8 cellular contexts compared by ENCODE assay signal in the genomic region with DNA sequence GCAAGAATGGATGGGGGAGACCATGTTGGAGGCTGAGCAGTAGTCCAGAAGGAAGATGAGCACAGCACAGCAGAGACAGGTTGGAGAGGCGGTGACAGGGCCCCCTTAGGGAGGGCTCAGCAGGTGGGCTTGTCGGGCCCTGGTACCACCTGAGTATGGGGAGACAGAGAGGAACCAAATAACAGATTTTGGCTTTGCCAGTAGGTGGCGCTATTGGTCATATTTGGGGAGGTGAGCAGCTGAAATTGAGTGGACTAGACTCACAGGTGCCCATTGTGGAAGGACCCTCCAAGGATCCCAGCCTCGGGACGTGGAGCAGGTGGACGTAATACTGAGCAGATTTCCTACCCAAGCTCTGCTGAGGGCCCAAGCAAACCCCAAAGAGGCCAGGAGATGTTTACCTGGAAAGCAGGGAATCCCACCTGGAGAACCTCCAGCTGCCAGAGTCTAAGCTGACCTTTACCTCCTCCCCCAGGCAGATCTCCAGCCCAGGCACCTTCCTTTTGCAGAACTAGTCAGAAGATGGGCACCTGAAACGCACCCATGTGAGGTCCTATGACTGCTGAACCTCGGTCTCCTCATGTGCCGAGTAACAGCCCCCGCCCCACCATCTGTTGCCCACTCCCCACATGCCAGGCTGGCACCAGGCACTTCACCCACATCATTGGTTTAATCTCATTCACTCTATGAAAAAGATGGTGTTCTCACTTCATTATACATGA. TPM values are rescaled to one million over a fixed set of nuclear protein-coding genes. Genes with fewer than 3 reads are reported as not detected.
DNase-seq lines count a peak whose midpoint lies in the region; ATAC-seq and FAIRE-seq lines count a peak whose summit lies in the region.

No MANE protein-coding gene starts in this region.

- FAIRE-seq in small intestine (lab: Jason Lieb, UNC): no peak

- peaks cover 0 to 3% of the 10 kb centered on the region in 2 donors for H3K27me3 ChIP-seq in small intestine (ENCODE audit: control insufficient read depth in 2 of 2, insufficient read depth in 2 of 2, low read length in 2 of 2)

- WGBS in small intestine, 3 donors: 33 to 45% (median 38%) methylated on average over 10 of the region's 10 CpGs

- no peaks in the 10 kb centered on the region for H3K9me3 ChIP-seq in small intestine (ENCODE audit: control insufficient read depth, low read depth)

- H3K27ac ChIP-seq in small intestine (ENCODE audit: low read depth in 1 of 2, low read length in 1 of 2): no peak overlapping the region

- H3K36me3 ChIP-seq in small intestine (ENCODE audit: control insufficient read depth in 2 of 2, insufficient read depth in 2 of 2, low read length in 2 of 2): no peaks in the 10 kb centered on the region

- no peaks in the 10 kb centered on the region for H3K4me1 ChIP-seq in small intestine (ENCODE audit: control insufficient read depth in 2 of 2, insufficient read depth in 1 of 2, low read depth in 1 of 2, low read length in 1 of 2)

- DNase-seq in GM03348 (ENCODE audit: low spot score): peak; percentile 73
- peak; percentile 81 for DNase-seq in NCI-H1105 treated with DMSO at 0.1 percent for 48 hours (lab: John Stamatoyannopoulos, UW)
- DNase-seq in T follicular helper cell (ENCODE audit: low read depth): peak; percentile 37
- peak; percentile 44 for DNase-seq in amniotic epithelial cell (ENCODE audit: low read depth)
- DNase-seq in hepatic stellate cell (ENCODE audit: low spot score): peak; percentile 64
- peak; percentile 56 for DNase-seq in small intestine

- no peak for ATAC-seq in GM18502 (IDR thresholded peaks at IDR 0.05; ENCODE audit: poor library complexity, unreplicated experiment)
- ATAC-seq in GM19467 (IDR thresholded peaks at IDR 0.05; ENCODE audit: unreplicated experiment): no peak

- H3K4me3 ChIP-seq in small intestine (ENCODE audit: low read depth in 1 of 2, low read length in 2 of 2): no peak overlapping the region

RNA-seq across cellular contexts. Expression of gene CORO2B, which starts 24.6 kb away (rescaled TPM):
- polyA plus RNA-seq in small intestine: 1 to 10 TPM; 1.3 to 3.0 (median 1.4) TPM
